8 cellular contexts compared by ENCODE assay signal in the genomic region with DNA sequence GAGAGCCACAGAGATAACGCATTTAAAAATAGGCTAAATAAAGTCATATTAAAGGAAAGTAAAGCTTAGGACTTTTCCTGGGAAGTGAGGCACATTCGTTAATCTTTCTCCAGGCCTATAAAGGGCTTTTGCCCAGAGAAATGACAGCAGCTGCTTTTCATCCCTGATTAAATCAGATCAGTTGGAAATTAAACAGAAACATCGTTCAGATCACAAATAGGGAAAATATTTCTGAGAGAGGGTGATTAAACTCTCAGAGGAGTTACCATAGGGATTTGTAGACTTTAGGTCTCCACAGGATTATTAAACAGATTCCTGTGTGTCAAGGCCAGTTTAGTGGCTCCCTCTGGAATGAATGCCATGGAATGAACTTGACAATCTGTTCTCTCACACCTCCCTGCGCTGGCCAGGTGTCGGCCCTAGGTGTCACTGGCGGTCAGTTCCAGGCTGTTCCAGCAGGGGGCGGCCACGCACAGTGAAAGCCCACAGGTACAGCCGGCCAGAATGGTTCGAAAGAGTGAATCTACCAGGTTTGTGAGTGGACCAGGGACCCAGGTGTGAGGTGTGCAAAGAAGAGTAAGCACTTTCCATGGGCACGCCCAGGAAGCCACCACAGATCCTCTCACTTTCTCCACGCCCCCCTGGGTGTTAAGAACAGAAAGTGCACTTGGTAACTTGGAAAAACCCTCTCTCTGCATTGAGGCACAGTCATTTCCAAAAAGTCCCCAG.
A peak's percentile ranks its signal among the peaks of the same experiment; 100 is the strongest.
DNase-seq lines count a peak whose midpoint lies in the region; ATAC-seq and TF ChIP-seq lines count a peak whose summit lies in the region.

No MANE protein-coding gene starts in this region.

- no peaks in the 10 kb centered on the region for H3K36me3 Mint-ChIP-seq in activated naive CD4-positive, alpha-beta T cell treated with anti-CD3 and anti-CD28 coated beads, Interleukin-2, amount 10 ng/mL, durations not matched to agents 7 days and 5 days

- CTCF ChIA-PET in activated naive CD4-positive, alpha-beta T cell treated with anti-CD3 and anti-CD28 coated beads, Interleukin-2, amount 10 ng/mL, durations not matched to agents 7 days and 5 days (lab: Charles Lee), result interaction anchor here (0.6 to 2.0 kb wide), 9 partner anchors 9 to 1789 kb away, joined by 3 to 7 read pairs (median 5); a partner anchor contains a TSS

- H3K4me3 Mint-ChIP-seq in activated naive CD4-positive, alpha-beta T cell treated with anti-CD3 and anti-CD28 coated beads, Interleukin-2, amount 10 ng/mL, durations not matched to agents 7 days and 5 days, result no peak overlapping the region

- no peak overlapping the region for H3K27ac Mint-ChIP-seq in activated naive CD4-positive, alpha-beta T cell treated with anti-CD3 and anti-CD28 coated beads, Interleukin-2, amount 10 ng/mL, durations not matched to agents 7 days and 5 days

- peak; percentile 96 for ATAC-seq in GM21723 (IDR thresholded peaks at IDR 0.05; ENCODE audit: unreplicated experiment)
- peak; percentile 94 for ATAC-seq in Right ventricle myocardium inferior

- H3K9me3 Mint-ChIP-seq in activated naive CD4-positive, alpha-beta T cell treated with anti-CD3 and anti-CD28 coated beads, Interleukin-2, amount 10 ng/mL, durations not matched to agents 7 days and 5 days, result no peaks in the 10 kb centered on the region

- no peaks in the 10 kb centered on the region for H3K4me1 ChIP-seq in prostate gland (replicated peaks)
- H3K4me1 ChIP-seq in uterus, result no peaks in the 10 kb centered on the region

- H3K27me3 Mint-ChIP-seq in activated naive CD4-positive, alpha-beta T cell treated with anti-CD3 and anti-CD28 coated beads, Interleukin-2, amount 10 ng/mL, durations not matched to agents 7 days and 5 days, result peaks cover 21% of the 10 kb centered on the region

- H3K4me3 ChIP-seq in prostate gland, result no peak overlapping the region
- H3K4me3 ChIP-seq in uterus, result no peak overlapping the region

- H3K27ac ChIP-seq in prostate gland (no peak overlapping the region), uterus (peak overlapping the region in 1 of 2 donors; percentile 51)

- H3K27me3 ChIP-seq in prostate gland (replicated peaks; ENCODE audit: insufficient read depth) (no peaks in the 10 kb centered on the region), uterus (no peaks in the 10 kb centered on the region)

- no peak for TF ChIP-seq EP300 in Ishikawa (IDR thresholded peaks at IDR 0.05; ENCODE audit: borderline replicate concordance)

- 14% methylated on average over 12 of the region's 12 CpGs for WGBS in prostate gland

- DNase-seq in GM04503 (ENCODE audit: low read depth) (peak; percentile 72), SK-N-DZ (ENCODE audit: low spot score) (peak; percentile 75), Right ventricle myocardium inferior (ENCODE audit: missing footprints) (peak; percentile 91), prostate gland (ENCODE audit: low spot score) (peak; percentile 88), uterus (peak; percentile 85 to 86)
- peak; percentile 89 for DNase-seq in activated naive CD4-positive, alpha-beta T cell treated with anti-CD3 and anti-CD28 coated beads, Interleukin-2, amount 10 ng/mL, durations not matched to agents 7 days and 5 days

- intact Hi-C loops in Right ventricle myocardium inferior (cut with DNase I), result loop anchor here (5.0 to 10.0 kb wide), 4 partner anchors 175 to 765 kb away; a partner anchor contains a TSS
- intact Hi-C loops in prostate gland (cut with DNase I), result loop anchor here (1.0 to 10.0 kb wide), 4 partner anchors 175 to 940 kb away; no protein-coding TSS in a partner anchor
- intact Hi-C loops in uterus (cut with DNase I; ENCODE audit: low total_unique reads), result loop anchor here (5.0 kb wide), 1 partner anchor 765 kb away; a partner anchor contains a TSS

- peaks cover 4% of the 10 kb centered on the region for H3K4me1 Mint-ChIP-seq in activated naive CD4-positive, alpha-beta T cell treated with anti-CD3 and anti-CD28 coated beads, Interleukin-2, amount 10 ng/mL, durations not matched to agents 7 days and 5 days

- peak; percentile 97 to 99 (median 98) for TF ChIP-seq CTCF in prostate gland (IDR thresholded peaks at IDR 0.05)
- peak; percentile 97 to 99 (median 98) for TF ChIP-seq CTCF in uterus (IDR thresholded peaks at IDR 0.05)

- no peak for TF ChIP-seq POLR2A in prostate gland (IDR thresholded peaks at IDR 0.05)
- TF ChIP-seq POLR2A in uterus (IDR thresholded peaks at IDR 0.05), result no peak

- H3K36me3 ChIP-seq in prostate gland (no peaks in the 10 kb centered on the region), uterus (no peaks in the 10 kb centered on the region)

- peak; percentile 97 for TF ChIP-seq RAD21 in Ishikawa (IDR thresholded peaks at IDR 0.05; ENCODE audit: low read depth)

- H3K9me3 ChIP-seq in prostate gland (no peaks in the 10 kb centered on the region), uterus (no peaks in the 10 kb centered on the region)

TF ChIP-seq in Ishikawa, 13 proteins besides CTCF, POLR2A, EP300 and RAD21:
- TF ChIP-seq YY1 (IDR thresholded peaks at IDR 0.05; ENCODE audit: low read depth) (0 out of 2 replicates have a peak, but pooled peaks have one; percentile 19), TCF12 (IDR thresholded peaks at IDR 0.05; ENCODE audit: low read depth) (no peak), CEBPB (IDR thresholded peaks at IDR 0.05) (no peak), EGR1 (IDR thresholded peaks at IDR 0.05) (no peak)
- TF ChIP-seq, protein P1, sequence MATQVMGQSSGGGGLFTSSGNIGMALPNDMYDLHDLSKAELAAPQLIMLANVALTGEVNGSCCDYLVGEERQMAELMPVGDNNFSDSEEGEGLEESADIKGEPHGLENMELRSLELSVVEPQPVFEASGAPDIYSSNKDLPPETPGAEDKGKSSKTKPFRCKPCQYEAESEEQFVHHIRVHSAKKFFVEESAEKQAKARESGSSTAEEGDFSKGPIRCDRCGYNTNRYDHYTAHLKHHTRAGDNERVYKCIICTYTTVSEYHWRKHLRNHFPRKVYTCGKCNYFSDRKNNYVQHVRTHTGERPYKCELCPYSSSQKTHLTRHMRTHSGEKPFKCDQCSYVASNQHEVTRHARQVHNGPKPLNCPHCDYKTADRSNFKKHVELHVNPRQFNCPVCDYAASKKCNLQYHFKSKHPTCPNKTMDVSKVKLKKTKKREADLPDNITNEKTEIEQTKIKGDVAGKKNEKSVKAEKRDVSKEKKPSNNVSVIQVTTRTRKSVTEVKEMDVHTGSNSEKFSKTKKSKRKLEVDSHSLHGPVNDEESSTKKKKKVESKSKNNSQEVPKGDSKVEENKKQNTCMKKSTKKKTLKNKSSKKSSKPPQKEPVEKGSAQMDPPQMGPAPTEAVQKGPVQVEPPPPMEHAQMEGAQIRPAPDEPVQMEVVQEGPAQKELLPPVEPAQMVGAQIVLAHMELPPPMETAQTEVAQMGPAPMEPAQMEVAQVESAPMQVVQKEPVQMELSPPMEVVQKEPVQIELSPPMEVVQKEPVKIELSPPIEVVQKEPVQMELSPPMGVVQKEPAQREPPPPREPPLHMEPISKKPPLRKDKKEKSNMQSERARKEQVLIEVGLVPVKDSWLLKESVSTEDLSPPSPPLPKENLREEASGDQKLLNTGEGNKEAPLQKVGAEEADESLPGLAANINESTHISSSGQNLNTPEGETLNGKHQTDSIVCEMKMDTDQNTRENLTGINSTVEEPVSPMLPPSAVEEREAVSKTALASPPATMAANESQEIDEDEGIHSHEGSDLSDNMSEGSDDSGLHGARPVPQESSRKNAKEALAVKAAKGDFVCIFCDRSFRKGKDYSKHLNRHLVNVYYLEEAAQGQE (IDR thresholded peaks at IDR 0.05; ENCODE audit: low read depth), result no peak
